In the genomic region with DNA sequence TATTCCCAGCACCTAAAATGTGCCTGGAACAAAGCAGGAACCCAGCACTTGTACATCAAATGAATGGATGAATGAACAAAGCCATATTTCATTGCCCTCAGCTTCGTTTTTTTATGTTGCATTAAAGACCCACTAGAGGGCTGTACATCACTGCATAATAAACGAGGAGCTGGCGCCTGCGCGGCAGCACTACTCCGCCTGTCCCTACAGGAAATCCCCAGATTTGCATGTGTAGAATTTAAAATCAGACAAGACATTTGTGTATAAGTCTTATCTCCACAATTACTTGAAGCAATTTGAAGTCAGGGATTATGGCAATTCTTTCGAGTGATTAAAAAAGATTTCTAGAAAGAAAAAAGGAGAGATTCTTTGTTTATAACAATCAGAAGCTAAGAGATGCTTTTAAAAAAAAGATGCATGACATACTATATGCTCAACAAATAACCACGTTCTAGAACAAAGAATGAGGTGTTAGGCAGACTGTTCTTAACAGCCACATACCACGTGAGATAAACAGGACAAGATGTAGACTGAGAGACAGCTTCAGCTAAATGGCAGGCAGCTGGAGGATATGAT, we compare ENCODE assay signal across 8 cellular contexts. TPM values are rescaled to one million over a fixed set of nuclear protein-coding genes. Genes with fewer than 3 reads are reported as not detected.
DNase-seq lines count a peak whose midpoint lies in the region; ATAC-seq and TF ChIP-seq lines count a peak whose summit lies in the region.

No MANE protein-coding gene starts in this region.

- H3K27me3 Mint-ChIP-seq in CD4-positive, CD25-positive, alpha-beta regulatory T cell = peaks cover 10% of the 10 kb centered on the region

- peak overlapping the region; percentile 45 for H3K4me3 ChIP-seq in CD4-positive, CD25-positive, alpha-beta regulatory T cell (ENCODE audit: low read depth, low read length)
- H3K4me3 ChIP-seq in left lung = no peak overlapping the region

- no peaks in the 10 kb centered on the region for H3K9me3 Mint-ChIP-seq in CD4-positive, CD25-positive, alpha-beta regulatory T cell

- no peaks in the 10 kb centered on the region for H3K36me3 Mint-ChIP-seq in CD4-positive, CD25-positive, alpha-beta regulatory T cell

- peak; percentile 90 for ATAC-seq in CD4-positive, CD25-positive, alpha-beta regulatory T cell (ENCODE audit: low read depth in 2 of 2)
- ATAC-seq in GM19395 (IDR thresholded peaks at IDR 0.05; ENCODE audit: unreplicated experiment) = peak; percentile 76
- peak; percentile 83 for ATAC-seq in HG03457 (IDR thresholded peaks at IDR 0.05; ENCODE audit: unreplicated experiment)
- ATAC-seq in left lung = peak; percentile 95

- H3K27me3 ChIP-seq in CD4-positive, CD25-positive, alpha-beta regulatory T cell (ENCODE audit: control insufficient read depth, insufficient read depth, low read length) = no peaks in the 10 kb centered on the region
- H3K27me3 ChIP-seq in left lung = no peaks in the 10 kb centered on the region

- DNase-seq in CD4-positive, CD25-positive, alpha-beta regulatory T cell = peak; percentile 66 to 92 (median 81)
- peak; percentile 70 for DNase-seq in NCI-H510A (lab: John Stamatoyannopoulos, UW)
- peak; percentile 58 for DNase-seq in activated CD4-positive, CD25-positive, alpha-beta regulatory T cell treated with anti-CD3 and anti-CD28 coated beads, Interleukin-2, amount 50 U/mL, for 72 hours
- peak in 55 of 61 donors; percentile 14 to 90 (median 65) for DNase-seq in caudate nucleus (lab: John Stamatoyannopoulos, UW)
- peak; percentile 72 to 86 for DNase-seq in left lung
- DNase-seq in stimulated activated CD4-positive, alpha-beta T cell treated with anti-CD3 and anti-CD28 coated beads, TNF-alpha, amount 100 ng/mL, for 1 hour (ENCODE audit: low read depth in 3 of 3, low spot score in 1 of 3) = peak; percentile 31 to 56 (median 35)

- peak overlapping the region; percentile 86 for H3K27ac ChIP-seq in CD4-positive, CD25-positive, alpha-beta regulatory T cell (ENCODE audit: insufficient read depth, low read length, poor library complexity, severe bottlenecking)
- no peak overlapping the region for H3K27ac ChIP-seq in caudate nucleus (ENCODE audit: low read depth, low read length)
- H3K27ac ChIP-seq in left lung = no peak overlapping the region

- peaks cover 5% of the 10 kb centered on the region for H3K4me1 ChIP-seq in CD4-positive, CD25-positive, alpha-beta regulatory T cell (ENCODE audit: control insufficient read depth, insufficient read depth, low read length, poor library complexity, severe bottlenecking)
- peaks cover 0 to 2% of the 10 kb centered on the region in 2 donors for H3K4me1 ChIP-seq in left lung

- H3K36me3 ChIP-seq in CD4-positive, CD25-positive, alpha-beta regulatory T cell (ENCODE audit: control insufficient read depth, insufficient read depth, low read length) = no peaks in the 10 kb centered on the region
- no peaks in the 10 kb centered on the region for H3K36me3 ChIP-seq in left lung

- H3K27ac Mint-ChIP-seq in CD4-positive, CD25-positive, alpha-beta regulatory T cell = peak overlapping the region; percentile 86 to 91 (median 90)

- H3K4me3 Mint-ChIP-seq in CD4-positive, CD25-positive, alpha-beta regulatory T cell = peak overlapping the region; percentile 10 to 80 (median 28)

- no peaks in the 10 kb centered on the region for H3K9me3 ChIP-seq in CD4-positive, CD25-positive, alpha-beta regulatory T cell (ENCODE audit: control insufficient read depth in 2 of 2, low read length in 2 of 2)
- no peaks in the 10 kb centered on the region for H3K9me3 ChIP-seq in left lung

- intact Hi-C loops in left lung (cut with DNase I) = loop anchor here in 1 of 2 donors (10.0 kb wide), 1 partner anchor 354 kb away; a partner anchor contains a TSS

- peak; percentile 58 to 60 for TF ChIP-seq CTCF in left lung (IDR thresholded peaks at IDR 0.05)

- H3K4me1 Mint-ChIP-seq in CD4-positive, CD25-positive, alpha-beta regulatory T cell = peaks cover 8 to 23% (median 13%) of the 10 kb centered on the region in 4 donors

RNA-seq across cellular contexts. Expression of a gene that starts 5.4 kb away (rescaled TPM):
- 0.81 TPM for total RNA-seq in CD4-positive, CD25-positive, alpha-beta regulatory T cell
- 1 to 10 TPM in 3 of 4 donors, under 1 TPM in 1; 0.98 to 1.5 (median 1.5) TPM for polyA plus RNA-seq in CD4-positive, CD25-positive, alpha-beta regulatory T cell
- total RNA-seq in left lung = 1 to 10 TPM; 1.3 to 3.8 TPM
